7 cellular contexts compared by ENCODE assay signal in the genomic region with DNA sequence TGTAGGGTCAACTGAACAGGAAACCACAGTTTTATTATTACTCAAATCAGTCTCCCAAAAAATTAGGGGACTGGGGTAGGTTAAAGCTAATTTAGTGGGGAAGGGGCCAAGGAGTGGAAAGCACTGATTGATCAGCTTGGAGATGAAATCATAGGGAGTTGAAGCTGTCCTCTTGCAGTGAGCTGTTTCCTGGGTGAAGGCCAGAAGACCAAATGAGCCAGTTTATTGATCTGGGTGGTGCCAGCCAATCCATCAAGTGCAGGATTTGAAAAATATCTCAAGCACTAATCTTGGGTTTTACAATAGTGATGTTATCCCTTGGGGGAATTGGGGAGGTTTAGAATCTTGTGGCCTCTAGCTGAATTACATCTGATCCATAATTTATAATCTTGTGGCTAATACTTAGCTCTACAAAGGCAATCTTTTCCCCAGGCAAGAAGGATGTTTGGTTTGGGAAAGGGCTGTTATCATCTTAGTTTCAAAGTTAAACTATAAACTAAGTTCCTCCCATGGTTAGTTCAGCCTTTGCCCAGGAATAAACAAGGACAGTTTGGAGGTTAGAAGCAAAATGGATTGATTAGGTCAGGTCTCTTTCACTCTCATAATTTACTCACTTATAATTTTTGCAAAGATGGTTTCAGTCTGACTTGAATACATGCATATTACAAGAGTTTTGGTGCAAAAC.
"Had no signal": no experiment of that assay in that cellular context is flagged by ENCODE, and none has a peak within 500 bp of the region (broad histone marks: within the 10 kb centered on the region; RNA-seq: fewer than 3 reads in every experiment).

No MANE protein-coding gene starts in this region.

- DNase-seq: GOT3, H7, HFFc6, KBM-7 had no signal

- H3K4me3 ChIP-seq: HAP-1 had no signal

- H3K4me1 Mint-ChIP-seq: IgD-negative memory B cell had no signal

- H3K9me3 ChIP-seq: HAP-1 had no signal

- H3K4me1 ChIP-seq: HAP-1 had no signal

- ATAC-seq: HCT116 had no signal

- H3K36me3 Mint-ChIP-seq: IgD-negative memory B cell had no signal

- H3K27me3 Mint-ChIP-seq: IgD-negative memory B cell had no signal

- H3K4me3 Mint-ChIP-seq: HFFc6, IgD-negative memory B cell had no signal

- H3K36me3 ChIP-seq: HAP-1 had no signal

- H3K27ac Mint-ChIP-seq: HFFc6, IgD-negative memory B cell had no signal
